ENCODE assay signal across 17 cellular contexts in genomic region chr19:40724848-40725247, GRCh38. TPM values are rescaled to one million over a fixed set of nuclear protein-coding genes. Genes with fewer than 3 reads are reported as not detected.
DNase-seq lines count a peak whose midpoint lies in the region; TF ChIP-seq lines count a peak whose summit lies in the region.
"Had no signal": no experiment of that assay in that cellular context is flagged by ENCODE, and none has a peak within 500 bp of the region (broad histone marks: within the 10 kb centered on the region; RNA-seq: fewer than 3 reads in every experiment).

No MANE protein-coding gene starts in this region.

- DNase-seq in T-helper 1 cell: no peak
- peak; percentile 45 for DNase-seq in activated naive CD4-positive, alpha-beta T cell treated with anti-CD3 and anti-CD28 coated beads for 36 hours
- no peak for DNase-seq in activated naive CD4-positive, alpha-beta T cell treated with anti-CD3 and anti-CD28 coated beads, Interleukin-2, amount 50 U/mL, for 16 hours
- peak; percentile 44 for DNase-seq in foreskin melanocyte
- DNase-seq in type B pancreatic cell (ENCODE audit: extremely low spot score, unreplicated experiment): no peak
- DNase-seq in effector CD8-positive, alpha-beta T cell (lab: John Stamatoyannopoulos, UW): no peak
- DNase-seq in NCI-H226: no peak
- DNase-seq: CD8-positive, alpha-beta memory T cell; DMS 273 treated with DMSO at 0.1 percent for 48 hours; GOT3; NCI-H1417; NCI-H1930; NCI-H2171 treated with DMSO at 0.1 percent for 48 hours; NCI-H510A treated with DMSO at 0.1 percent for 48 hours; Peyer's patch had no signal

- intact Hi-C loops in activated naive CD4-positive, alpha-beta T cell treated with anti-CD3 and anti-CD28 coated beads for 36 hours (cut with micrococcal nuclease): loop anchor here (1.0 to 2.0 kb wide), 3 partner anchors 9 to 52 kb away; partner anchors contain the start of genes ACTMAP, COQ8B and SNRPA

- TF ChIP-seq CTCF in type B pancreatic cell (conservative IDR thresholded peaks at IDR 0.05): no peak

- peaks cover 34% of the 10 kb centered on the region for H3K36me3 Mint-ChIP-seq in T-helper 1 cell treated with Interleukin-12 subunit alpha and Interleukin-12 subunit beta and Interleukin-4 antibody, amounts not matched to agents 30 μg/mL and 1 μg/mL, for 36 hours (ENCODE audit: low read depth)
- peaks cover 30% of the 10 kb centered on the region for H3K36me3 Mint-ChIP-seq in activated naive CD4-positive, alpha-beta T cell treated with anti-CD3 and anti-CD28 coated beads for 36 hours (ENCODE audit: low read depth)
- peaks cover 36% of the 10 kb centered on the region for H3K36me3 Mint-ChIP-seq in type B pancreatic cell

- CTCF ChIA-PET in activated naive CD4-positive, alpha-beta T cell treated with anti-CD3 and anti-CD28 coated beads for 36 hours (lab: Charles Lee): no interaction called here

- H3K4me1 Mint-ChIP-seq in T-helper 1 cell treated with Interleukin-12 subunit alpha and Interleukin-12 subunit beta and Interleukin-4 antibody, amounts not matched to agents 30 μg/mL and 1 μg/mL, for 36 hours (ENCODE audit: low read depth): peaks cover 26% of the 10 kb centered on the region
- H3K4me1 Mint-ChIP-seq in activated naive CD4-positive, alpha-beta T cell treated with anti-CD3 and anti-CD28 coated beads for 36 hours (ENCODE audit: low read depth): peaks cover 45% of the 10 kb centered on the region
- H3K4me1 Mint-ChIP-seq in type B pancreatic cell (ENCODE audit: unreplicated experiment): peaks cover 16% of the 10 kb centered on the region

- H3K4me3 Mint-ChIP-seq in T-helper 1 cell treated with Interleukin-12 subunit alpha and Interleukin-12 subunit beta and Interleukin-4 antibody, amounts not matched to agents 30 μg/mL and 1 μg/mL, for 36 hours: no peak overlapping the region
- no peak overlapping the region for H3K4me3 Mint-ChIP-seq in activated naive CD4-positive, alpha-beta T cell treated with anti-CD3 and anti-CD28 coated beads for 36 hours
- no peak overlapping the region for H3K4me3 Mint-ChIP-seq in type B pancreatic cell
- H3K4me3 Mint-ChIP-seq: IgD-negative memory B cell had no signal

- H3K27me3 Mint-ChIP-seq in T-helper 1 cell treated with Interleukin-12 subunit alpha and Interleukin-12 subunit beta and Interleukin-4 antibody, amounts not matched to agents 30 μg/mL and 1 μg/mL, for 36 hours (ENCODE audit: low read depth): no peaks in the 10 kb centered on the region
- H3K27me3 Mint-ChIP-seq in activated naive CD4-positive, alpha-beta T cell treated with anti-CD3 and anti-CD28 coated beads for 36 hours (ENCODE audit: low read depth): no peaks in the 10 kb centered on the region
- H3K27me3 Mint-ChIP-seq in type B pancreatic cell: no peaks in the 10 kb centered on the region
- H3K27me3 Mint-ChIP-seq: IgD-negative memory B cell had no signal

- no peaks in the 10 kb centered on the region for H3K9me3 Mint-ChIP-seq in T-helper 1 cell treated with Interleukin-12 subunit alpha and Interleukin-12 subunit beta and Interleukin-4 antibody, amounts not matched to agents 30 μg/mL and 1 μg/mL, for 36 hours
- no peaks in the 10 kb centered on the region for H3K9me3 Mint-ChIP-seq in activated naive CD4-positive, alpha-beta T cell treated with anti-CD3 and anti-CD28 coated beads for 36 hours
- no peaks in the 10 kb centered on the region for H3K9me3 Mint-ChIP-seq in type B pancreatic cell
- H3K9me3 Mint-ChIP-seq: CD8-positive, alpha-beta memory T cell; IgD-negative memory B cell had no signal

- H3K27ac Mint-ChIP-seq in T-helper 1 cell treated with Interleukin-12 subunit alpha and Interleukin-12 subunit beta and Interleukin-4 antibody, amounts not matched to agents 30 μg/mL and 1 μg/mL, for 36 hours: peak overlapping the region; percentile 46
- peak overlapping the region; percentile 70 for H3K27ac Mint-ChIP-seq in activated naive CD4-positive, alpha-beta T cell treated with anti-CD3 and anti-CD28 coated beads for 36 hours
- peak overlapping the region; percentile 62 for H3K27ac Mint-ChIP-seq in type B pancreatic cell

RNA-seq across cellular contexts. Expression of gene ITPKC, which starts 7.9 kb away (rescaled TPM):
- total RNA-seq in activated naive CD4-positive, alpha-beta T cell treated with anti-CD3 and anti-CD28 coated beads for 36 hours: 1 to 10 TPM; 4.4 to 4.7 TPM
- total RNA-seq in type B pancreatic cell (ENCODE audit: low replicate concordance): 22.4 and 46.1 TPM in 2 replicates

RNA-seq across cellular contexts. Expression of gene COQ8B, which starts 8.2 kb away (rescaled TPM):
- total RNA-seq in activated naive CD4-positive, alpha-beta T cell treated with anti-CD3 and anti-CD28 coated beads for 36 hours: 10 to 100 TPM; 19.8 to 21.3 TPM
- 39.9 and 48.4 TPM in 2 replicates for total RNA-seq in type B pancreatic cell (ENCODE audit: low replicate concordance)

RNA-seq across cellular contexts. Expression of gene ACTMAP, which starts 25.4 kb away (rescaled TPM):
- 10 to 100 TPM; 23.0 to 25.0 TPM for total RNA-seq in activated naive CD4-positive, alpha-beta T cell treated with anti-CD3 and anti-CD28 coated beads for 36 hours
- 9.6 and 16.0 TPM in 2 replicates for total RNA-seq in type B pancreatic cell (ENCODE audit: low replicate concordance)

RNA-seq across cellular contexts. Expression of gene SNRPA, which starts 26.2 kb away (rescaled TPM):
- 100 to 1,000 TPM; 264 to 312 TPM for total RNA-seq in activated naive CD4-positive, alpha-beta T cell treated with anti-CD3 and anti-CD28 coated beads for 36 hours
- total RNA-seq in type B pancreatic cell (ENCODE audit: low replicate concordance): 79.6 and 130 TPM in 2 replicates

RNA-seq across cellular contexts. Expression of gene NUMBL, which starts 34.4 kb away (rescaled TPM):
- total RNA-seq in activated naive CD4-positive, alpha-beta T cell treated with anti-CD3 and anti-CD28 coated beads for 36 hours: 1 to 10 TPM; 6.2 to 9.2 TPM
- 16.2 and 28.9 TPM in 2 replicates for total RNA-seq in type B pancreatic cell (ENCODE audit: low replicate concordance)

Comparison
In these comparisons a context has a peak if more than half of its experiments do, and no peak if none do; other contexts are left out.
1. DNase-seq: peak in activated naive CD4-positive, alpha-beta T cell treated with anti-CD3 and anti-CD28 coated beads for 36 hours (single experiment) and foreskin melanocyte (single experiment); none in T-helper 1 cell (0 of 5), activated naive CD4-positive, alpha-beta T cell treated with anti-CD3 and anti-CD28 coated beads, Interleukin-2, amount 50 U/mL, for 16 hours (single experiment), type B pancreatic cell (single experiment), effector CD8-positive, alpha-beta T cell (single experiment) and NCI-H226 (single experiment).
2. Peak in every context shown above with its lines, with median percentiles within 50 percentile points of each other: H3K27ac Mint-ChIP-seq.